36 cellular contexts compared by ENCODE assay signal in the genomic region with DNA sequence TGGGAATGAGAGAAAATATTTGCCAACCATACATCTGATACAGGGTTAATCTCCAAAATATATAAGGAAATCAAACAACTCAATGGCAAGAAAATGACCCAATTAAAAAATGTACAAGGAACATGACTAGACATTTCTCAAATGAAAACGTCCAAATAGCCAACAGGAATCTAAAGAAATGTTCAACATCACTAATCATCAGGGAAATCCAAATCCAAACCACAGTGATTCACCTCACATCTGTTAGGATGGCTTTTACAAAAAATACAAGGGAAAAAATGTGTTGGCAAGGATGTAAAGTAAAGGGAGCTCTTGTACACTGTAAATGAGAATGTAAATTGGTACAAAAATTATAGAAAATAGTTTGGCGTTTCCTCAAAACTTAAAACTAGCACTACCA.
"Had no signal": no experiment of that assay in that cellular context is flagged by ENCODE, and none has a peak within 500 bp of the region (broad histone marks: within the 10 kb centered on the region; RNA-seq: fewer than 3 reads in every experiment).

No MANE protein-coding gene starts in this region.

- H3K27ac ChIP-seq: pancreas, prostate gland, thyroid gland, upper lobe of left lung, vagina had no signal

- H3K4me3 Mint-ChIP-seq: activated CD4-positive, alpha-beta memory T cell treated with anti-CD3 and anti-CD28 coated beads, Interleukin-2, amount 10 ng/mL, durations not matched to agents 7 days and 5 days; activated CD4-positive, alpha-beta T cell treated with anti-CD3 and anti-CD28 coated beads, Interleukin-2, amount 10 ng/mL, durations not matched to agents 7 days and 5 days; activated T-cell treated with anti-CD3 and anti-CD28 coated beads, Interleukin-2, amount 50 U/mL, for 4 hours; activated T-helper 17 cell treated with anti-CD3 and anti-CD28 coated beads, Interleukin-2, amount 50 U/mL, for 72 hours; central memory CD8-positive, alpha-beta T cell; dendritic cell treated with granulocyte-macrophage colony-stimulating factor and Interleukin-4, amounts not matched to agents 40 ng/mL and 50 ng/mL, for 4 days; endodermal cell; mesothelial cell of epicardium; naive thymus-derived CD4-positive, alpha-beta T cell; neural crest cell; stimulated activated memory B cell treated with anti-CD40 and anti-IgM and Interleukin-4, amounts not matched to agents 10 μg/mL and 1 μg/mL and 100 μg/mL, for 72 hours; stimulated activated naive CD8-positive, alpha-beta T cell treated with anti-CD3 and anti-CD28 coated beads, Interleukin-15, amount 100 ng/mL, for 72 hours; WTC11 had no signal

- H3K4me3 ChIP-seq: pancreas, prostate gland, smooth muscle cell, thyroid gland, upper lobe of left lung, vagina had no signal

- H3K36me3 ChIP-seq: pancreas, prostate gland, thyroid gland, upper lobe of left lung, vagina had no signal

- H3K9me3 ChIP-seq: pancreas, prostate gland, thyroid gland had no signal

- H3K4me1 ChIP-seq: pancreas, prostate gland, thyroid gland, upper lobe of left lung, vagina had no signal

- ATAC-seq: activated T-cell treated with anti-CD3 and anti-CD28 coated beads, Interleukin-2, amount 50 U/mL, for 4 hours; activated T-helper 17 cell treated with anti-CD3 and anti-CD28 coated beads, Interleukin-2, amount 50 U/mL, for 72 hours; esophagus mucosa; left cardiac atrium; left ventricle myocardium superior; naive thymus-derived CD4-positive, alpha-beta T cell; pancreas; sciatic nerve; stimulated activated memory B cell treated with anti-CD40 and anti-IgM and Interleukin-4, amounts not matched to agents 10 μg/mL and 1 μg/mL and 100 μg/mL, for 72 hours; stimulated activated naive CD8-positive, alpha-beta T cell treated with anti-CD3 and anti-CD28 coated beads, Interleukin-15, amount 100 ng/mL, for 72 hours; WTC11 had no signal

- H3K27ac Mint-ChIP-seq: activated CD4-positive, alpha-beta memory T cell treated with anti-CD3 and anti-CD28 coated beads, Interleukin-2, amount 10 ng/mL, durations not matched to agents 7 days and 5 days; activated CD4-positive, alpha-beta T cell treated with anti-CD3 and anti-CD28 coated beads, Interleukin-2, amount 10 ng/mL, durations not matched to agents 7 days and 5 days; activated T-helper 17 cell treated with anti-CD3 and anti-CD28 coated beads, Interleukin-2, amount 50 U/mL, for 72 hours; dendritic cell treated with granulocyte-macrophage colony-stimulating factor and Interleukin-4, amounts not matched to agents 40 ng/mL and 50 ng/mL, for 4 days; endodermal cell; mesothelial cell of epicardium; naive thymus-derived CD4-positive, alpha-beta T cell; stimulated activated memory B cell treated with anti-CD40 and anti-IgM and Interleukin-4, amounts not matched to agents 10 μg/mL and 1 μg/mL and 100 μg/mL, for 72 hours; stimulated activated naive CD8-positive, alpha-beta T cell treated with anti-CD3 and anti-CD28 coated beads, Interleukin-15, amount 100 ng/mL, for 72 hours; WTC11 had no signal

- DNase-seq: activated CD4-positive, alpha-beta memory T cell treated with anti-CD3 and anti-CD28 coated beads, Interleukin-2, amount 10 ng/mL, durations not matched to agents 7 days and 5 days; activated CD4-positive, alpha-beta T cell treated with anti-CD3 and anti-CD28 coated beads for 1 hour; activated CD4-positive, alpha-beta T cell treated with anti-CD3 and anti-CD28 coated beads, Interleukin-2, amount 10 ng/mL, durations not matched to agents 7 days and 5 days; activated gamma-delta T cell treated with Interleukin-2 at 50 U/mL for 16 hours; activated naive CD4-positive, alpha-beta T cell treated with anti-CD3 and anti-CD28 coated beads, Interleukin-2, amount 50 U/mL, for 16 hours; activated T-cell treated with anti-CD3 and anti-CD28 coated beads, Interleukin-2, amount 50 U/mL, for 4 hours; amniotic stem cell; endodermal cell; head of caudate nucleus; hippocampal formation; left cardiac atrium; left ventricle myocardium superior; mammary epithelial cell; naive thymus-derived CD4-positive, alpha-beta T cell; nucleus accumbens; pancreas; retina; stimulated activated CD4-positive, alpha-beta T cell treated with anti-CD3 and anti-CD28 coated beads, Interleukin-1b, Interleukin-23, amount 100 ng/mL, for 48 hours; stimulated activated CD4-positive, alpha-beta T cell treated with anti-CD3 and anti-CD28 coated beads, Interleukin-4, amount 100 ng/mL, for 4 hours; stimulated activated CD8-positive, alpha-beta memory T cell treated with anti-CD3 and anti-CD28 coated beads, Interleukin-4, amount 100 ng/mL, for 48 hours; stimulated activated naive CD8-positive, alpha-beta T cell treated with anti-CD3 and anti-CD28 coated beads, Interleukin-15, amount 100 ng/mL, for 72 hours; T-helper 2 cell; thyroid gland; upper lobe of left lung had no signal

- H3K4me1 Mint-ChIP-seq: activated CD4-positive, alpha-beta memory T cell treated with anti-CD3 and anti-CD28 coated beads, Interleukin-2, amount 10 ng/mL, durations not matched to agents 7 days and 5 days; activated CD4-positive, alpha-beta T cell treated with anti-CD3 and anti-CD28 coated beads, Interleukin-2, amount 10 ng/mL, durations not matched to agents 7 days and 5 days; activated T-helper 17 cell treated with anti-CD3 and anti-CD28 coated beads, Interleukin-2, amount 50 U/mL, for 72 hours; central memory CD8-positive, alpha-beta T cell; endodermal cell; mesothelial cell of epicardium; naive thymus-derived CD4-positive, alpha-beta T cell; neural crest cell; stimulated activated memory B cell treated with anti-CD40 and anti-IgM and Interleukin-4, amounts not matched to agents 10 μg/mL and 1 μg/mL and 100 μg/mL, for 72 hours; stimulated activated naive CD8-positive, alpha-beta T cell treated with anti-CD3 and anti-CD28 coated beads, Interleukin-15, amount 100 ng/mL, for 72 hours had no signal

- H3K36me3 Mint-ChIP-seq: stimulated activated memory B cell treated with anti-CD40 and anti-IgM and Interleukin-4, amounts not matched to agents 10 μg/mL and 1 μg/mL and 100 μg/mL, for 72 hours had no signal

- H3K27me3 Mint-ChIP-seq: activated CD4-positive, alpha-beta memory T cell treated with anti-CD3 and anti-CD28 coated beads, Interleukin-2, amount 10 ng/mL, durations not matched to agents 7 days and 5 days; activated CD4-positive, alpha-beta T cell treated with anti-CD3 and anti-CD28 coated beads, Interleukin-2, amount 10 ng/mL, durations not matched to agents 7 days and 5 days; activated T-helper 17 cell treated with anti-CD3 and anti-CD28 coated beads, Interleukin-2, amount 50 U/mL, for 72 hours; central memory CD8-positive, alpha-beta T cell; dendritic cell treated with granulocyte-macrophage colony-stimulating factor and Interleukin-4, amounts not matched to agents 40 ng/mL and 50 ng/mL, for 4 days; naive thymus-derived CD4-positive, alpha-beta T cell; stimulated activated memory B cell treated with anti-CD40 and anti-IgM and Interleukin-4, amounts not matched to agents 10 μg/mL and 1 μg/mL and 100 μg/mL, for 72 hours; stimulated activated naive CD8-positive, alpha-beta T cell treated with anti-CD3 and anti-CD28 coated beads, Interleukin-15, amount 100 ng/mL, for 72 hours had no signal

- H3K27me3 ChIP-seq: pancreas, thyroid gland, upper lobe of left lung, vagina had no signal
